20 cellular contexts compared by ENCODE assay signal in the genomic region with DNA sequence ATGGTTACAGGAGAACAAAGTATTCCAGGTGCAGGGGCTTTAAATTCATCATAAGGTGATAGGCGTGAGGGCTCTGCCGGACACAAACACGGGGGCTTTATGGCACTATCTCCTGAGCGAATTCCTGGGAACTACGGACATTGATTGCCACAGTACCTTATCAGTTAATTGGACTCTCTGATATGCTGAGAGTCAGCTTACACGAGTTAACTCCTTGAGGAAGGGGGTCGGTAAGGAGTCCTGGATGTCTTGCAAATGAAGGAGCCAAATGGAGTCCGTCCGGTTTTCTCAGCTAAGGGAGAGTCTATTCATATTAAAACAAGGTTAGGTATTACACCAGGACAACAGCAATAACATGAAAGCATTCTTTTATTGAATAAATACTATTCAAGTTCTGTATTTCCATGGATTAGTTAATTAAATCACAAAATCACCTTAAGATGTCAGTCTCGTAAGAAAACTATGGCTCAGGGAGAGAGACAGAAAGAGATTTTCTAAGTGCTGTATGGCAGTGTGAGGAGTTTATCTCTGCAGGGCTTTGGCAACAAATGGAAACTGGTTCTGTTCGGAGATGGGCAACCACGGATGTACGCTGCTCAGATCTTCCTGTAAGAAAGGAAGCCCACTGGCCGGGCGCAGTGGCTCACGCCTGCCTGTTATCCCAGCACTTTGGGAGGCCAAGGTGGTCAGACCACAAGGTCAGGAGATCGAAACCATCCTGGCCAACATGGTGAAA. TPM values are rescaled to one million over a fixed set of nuclear protein-coding genes. Genes with fewer than 3 reads are reported as not detected.
"Had no signal": no experiment of that assay in that cellular context is flagged by ENCODE, and none has a peak within 500 bp of the region (broad histone marks: within the 10 kb centered on the region; RNA-seq: fewer than 3 reads in every experiment).

No MANE protein-coding gene starts in this region.

- H3K27ac Mint-ChIP-seq: activated CD4-positive, alpha-beta T cell treated with anti-CD3 and anti-CD28 coated beads, Interleukin-2, amount 10 ng/mL, durations not matched to agents 7 days and 5 days; activated naive CD4-positive, alpha-beta T cell treated with anti-CD3 and anti-CD28 coated beads, Interleukin-2, amount 10 ng/mL, durations not matched to agents 7 days and 5 days; dendritic cell treated with granulocyte-macrophage colony-stimulating factor and Interleukin-4, amounts not matched to agents 40 ng/mL and 50 ng/mL, for 4 days; natural killer cell had no signal

- H3K4me3 ChIP-seq: body of pancreas, sigmoid colon had no signal

- DNase-seq: activated CD4-positive, alpha-beta T cell treated with anti-CD3 and anti-CD28 coated beads, Interleukin-2, amount 10 ng/mL, durations not matched to agents 7 days and 5 days; activated CD8-positive, alpha-beta memory T cell treated with anti-CD3 and anti-CD28 coated beads for 24 hours; activated naive CD4-positive, alpha-beta T cell treated with anti-CD3 and anti-CD28 coated beads, Interleukin-2, amount 10 ng/mL, durations not matched to agents 7 days and 5 days; body of pancreas; erythroblast; natural killer cell; occipital lobe; sigmoid colon; stimulated activated CD4-positive, alpha-beta T cell treated with anti-CD3 and anti-CD28 coated beads, Interleukin-12 subunit alpha, Interleukin-12 subunit beta, amount 100 ng/mL, for 4 hours; stimulated activated CD4-positive, alpha-beta T cell treated with anti-CD3 and anti-CD28 coated beads, Interleukin-4, amount 100 ng/mL, for 1 hour; stimulated activated naive CD8-positive, alpha-beta T cell treated with anti-CD3 and anti-CD28 coated beads, Interleukin-15, Interleukin-2, amounts not matched to agents 100 U/mL and 50 U/mL, for 24 hours had no signal

- H3K36me3 ChIP-seq: sigmoid colon had no signal

- H3K27me3 ChIP-seq: body of pancreas, sigmoid colon had no signal

- H3K9me3 ChIP-seq: body of pancreas, sigmoid colon had no signal

- H3K4me1 ChIP-seq: body of pancreas had no signal

- H3K4me3 Mint-ChIP-seq: activated CD4-positive, alpha-beta T cell treated with anti-CD3 and anti-CD28 coated beads, Interleukin-2, amount 10 ng/mL, durations not matched to agents 7 days and 5 days; activated naive CD4-positive, alpha-beta T cell treated with anti-CD3 and anti-CD28 coated beads, Interleukin-2, amount 10 ng/mL, durations not matched to agents 7 days and 5 days; dendritic cell treated with granulocyte-macrophage colony-stimulating factor and Interleukin-4, amounts not matched to agents 40 ng/mL and 50 ng/mL, for 4 days; natural killer cell had no signal

- H3K36me3 Mint-ChIP-seq: activated naive CD4-positive, alpha-beta T cell treated with anti-CD3 and anti-CD28 coated beads, Interleukin-2, amount 10 ng/mL, durations not matched to agents 7 days and 5 days; natural killer cell had no signal

- FAIRE-seq: islet of Langerhans had no signal

- H3K27ac ChIP-seq: body of pancreas had no signal

- H3K9me3 Mint-ChIP-seq: activated CD4-positive, alpha-beta T cell treated with anti-CD3 and anti-CD28 coated beads, Interleukin-2, amount 10 ng/mL, durations not matched to agents 7 days and 5 days; activated naive CD4-positive, alpha-beta T cell treated with anti-CD3 and anti-CD28 coated beads, Interleukin-2, amount 10 ng/mL, durations not matched to agents 7 days and 5 days; dendritic cell treated with granulocyte-macrophage colony-stimulating factor and Interleukin-4, amounts not matched to agents 40 ng/mL and 50 ng/mL, for 4 days; natural killer cell had no signal

RNA-seq across cellular contexts. Expression of a gene that starts 26.2 kb away (rescaled TPM):
- total RNA-seq: activated CD4-positive, alpha-beta T cell treated with anti-CD3 and anti-CD28 coated beads, Interleukin-2, amount 10 ng/mL, durations not matched to agents 7 days and 5 days; natural killer cell; T-helper 1 cell treated with Interleukin-12 subunit alpha and Interleukin-12 subunit beta and Interleukin-4 antibody, amounts not matched to agents 30 ng/mL and 1 ng/mL, for 36 hours had no signal

RNA-seq across cellular contexts. Expression of a gene that starts 41.1 kb away (rescaled TPM):
- total RNA-seq: activated CD4-positive, alpha-beta T cell treated with anti-CD3 and anti-CD28 coated beads, Interleukin-2, amount 10 ng/mL, durations not matched to agents 7 days and 5 days; body of pancreas; lung microvascular endothelial cell; mucosa of gallbladder; natural killer cell; occipital lobe; pulmonary artery endothelial cell; sigmoid colon; T-helper 1 cell treated with Interleukin-12 subunit alpha and Interleukin-12 subunit beta and Interleukin-4 antibody, amounts not matched to agents 30 ng/mL and 1 ng/mL, for 36 hours; temporal lobe; urinary bladder had no signal
- polyA plus RNA-seq: adipose tissue, sigmoid colon had no signal
